Comparison of ENCODE assay signal across 2 cellular contexts in the genomic region with DNA sequence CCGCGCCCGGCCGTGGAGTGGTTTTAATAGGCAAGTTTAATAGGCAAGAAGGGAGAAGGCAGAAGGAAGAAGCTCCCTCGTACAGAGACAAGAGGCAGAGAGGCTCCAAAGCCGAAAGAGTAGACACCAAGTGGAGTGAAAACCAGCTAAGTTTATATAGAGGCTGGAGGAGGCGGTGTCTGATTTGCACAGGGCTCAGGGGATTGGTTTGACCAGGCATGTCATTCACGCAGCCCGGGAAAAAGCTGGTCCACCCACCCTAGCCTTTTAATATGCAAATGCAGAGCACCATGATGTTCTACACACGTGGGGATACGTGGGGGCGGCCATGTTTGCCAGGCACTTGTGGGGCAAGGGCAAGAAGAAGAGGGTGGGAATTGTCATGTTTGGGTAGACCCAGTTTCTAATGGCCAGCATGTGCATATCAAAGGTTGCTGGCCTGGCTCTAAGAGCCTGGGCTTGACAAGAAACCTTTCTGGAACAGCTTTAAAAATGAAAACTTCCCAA.
TF ChIP-seq lines count a peak whose summit lies in the region.

No MANE protein-coding gene starts in this region.

TF ChIP-seq in GM23338, 12 proteins besides CTCF, POLR2A, EP300 and RAD21 (continues in another document):
- TF ChIP-seq, protein P1, sequence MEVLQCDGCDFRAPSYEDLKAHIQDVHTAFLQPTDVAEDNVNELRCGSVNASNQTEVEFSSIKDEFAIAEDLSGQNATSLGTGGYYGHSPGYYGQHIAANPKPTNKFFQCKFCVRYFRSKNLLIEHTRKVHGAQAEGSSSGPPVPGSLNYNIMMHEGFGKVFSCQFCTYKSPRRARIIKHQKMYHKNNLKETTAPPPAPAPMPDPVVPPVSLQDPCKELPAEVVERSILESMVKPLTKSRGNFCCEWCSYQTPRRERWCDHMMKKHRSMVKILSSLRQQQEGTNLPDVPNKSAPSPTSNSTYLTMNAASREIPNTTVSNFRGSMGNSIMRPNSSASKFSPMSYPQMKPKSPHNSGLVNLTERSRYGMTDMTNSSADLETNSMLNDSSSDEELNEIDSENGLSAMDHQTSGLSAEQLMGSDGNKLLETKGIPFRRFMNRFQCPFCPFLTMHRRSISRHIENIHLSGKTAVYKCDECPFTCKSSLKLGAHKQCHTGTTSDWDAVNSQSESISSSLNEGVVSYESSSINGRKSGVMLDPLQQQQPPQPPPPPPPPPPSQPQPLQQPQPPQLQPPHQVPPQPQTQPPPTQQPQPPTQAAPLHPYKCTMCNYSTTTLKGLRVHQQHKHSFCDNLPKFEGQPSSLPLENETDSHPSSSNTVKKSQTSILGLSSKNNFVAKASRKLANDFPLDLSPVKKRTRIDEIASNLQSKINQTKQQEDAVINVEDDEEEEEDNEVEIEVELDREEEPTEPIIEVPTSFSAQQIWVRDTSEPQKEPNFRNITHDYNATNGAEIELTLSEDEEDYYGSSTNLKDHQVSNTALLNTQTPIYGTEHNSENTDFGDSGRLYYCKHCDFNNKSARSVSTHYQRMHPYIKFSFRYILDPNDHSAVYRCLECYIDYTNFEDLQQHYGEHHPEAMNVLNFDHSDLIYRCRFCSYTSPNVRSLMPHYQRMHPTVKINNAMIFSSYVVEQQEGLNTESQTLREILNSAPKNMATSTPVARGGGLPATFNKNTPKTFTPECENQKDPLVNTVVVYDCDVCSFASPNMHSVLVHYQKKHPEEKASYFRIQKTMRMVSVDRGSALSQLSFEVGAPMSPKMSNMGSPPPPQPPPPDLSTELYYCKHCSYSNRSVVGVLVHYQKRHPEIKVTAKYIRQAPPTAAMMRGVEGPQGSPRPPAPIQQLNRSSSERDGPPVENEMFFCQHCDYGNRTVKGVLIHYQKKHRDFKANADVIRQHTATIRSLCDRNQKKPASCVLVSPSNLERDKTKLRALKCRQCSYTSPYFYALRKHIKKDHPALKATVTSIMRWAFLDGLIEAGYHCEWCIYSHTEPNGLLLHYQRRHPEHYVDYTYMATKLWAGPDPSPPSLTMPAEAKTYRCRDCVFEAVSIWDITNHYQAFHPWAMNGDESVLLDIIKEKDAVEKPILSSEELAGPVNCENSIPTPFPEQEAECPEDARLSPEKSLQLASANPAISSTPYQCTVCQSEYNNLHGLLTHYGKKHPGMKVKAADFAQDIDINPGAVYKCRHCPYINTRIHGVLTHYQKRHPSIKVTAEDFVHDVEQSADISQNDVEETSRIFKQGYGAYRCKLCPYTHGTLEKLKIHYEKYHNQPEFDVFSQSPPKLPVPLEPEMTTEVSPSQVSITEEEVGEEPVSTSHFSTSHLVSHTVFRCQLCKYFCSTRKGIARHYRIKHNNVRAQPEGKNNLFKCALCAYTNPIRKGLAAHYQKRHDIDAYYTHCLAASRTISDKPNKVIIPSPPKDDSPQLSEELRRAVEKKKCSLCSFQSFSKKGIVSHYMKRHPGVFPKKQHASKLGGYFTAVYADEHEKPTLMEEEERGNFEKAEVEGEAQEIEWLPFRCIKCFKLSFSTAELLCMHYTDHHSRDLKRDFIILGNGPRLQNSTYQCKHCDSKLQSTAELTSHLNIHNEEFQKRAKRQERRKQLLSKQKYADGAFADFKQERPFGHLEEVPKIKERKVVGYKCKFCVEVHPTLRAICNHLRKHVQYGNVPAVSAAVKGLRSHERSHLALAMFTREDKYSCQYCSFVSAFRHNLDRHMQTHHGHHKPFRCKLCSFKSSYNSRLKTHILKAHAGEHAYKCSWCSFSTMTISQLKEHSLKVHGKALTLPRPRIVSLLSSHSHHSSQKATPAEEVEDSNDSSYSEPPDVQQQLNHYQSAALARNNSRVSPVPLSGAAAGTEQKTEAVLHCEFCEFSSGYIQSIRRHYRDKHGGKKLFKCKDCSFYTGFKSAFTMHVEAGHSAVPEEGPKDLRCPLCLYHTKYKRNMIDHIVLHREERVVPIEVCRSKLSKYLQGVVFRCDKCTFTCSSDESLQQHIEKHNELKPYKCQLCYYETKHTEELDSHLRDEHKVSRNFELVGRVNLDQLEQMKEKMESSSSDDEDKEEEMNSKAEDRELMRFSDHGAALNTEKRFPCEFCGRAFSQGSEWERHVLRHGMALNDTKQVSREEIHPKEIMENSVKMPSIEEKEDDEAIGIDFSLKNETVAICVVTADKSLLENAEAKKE (CRISPR knock-in tag; IDR thresholded peaks at IDR 0.05), result no peak
- TF ChIP-seq STAT1 (IDR thresholded peaks at IDR 0.05; ENCODE audit: unreplicated experiment) (no peak), ZNF114 (CRISPR knock-in tag; IDR thresholded peaks at IDR 0.05) (no peak), EZH2phosphoT487 (IDR thresholded peaks at IDR 0.05; ENCODE audit: unreplicated experiment) (no peak), ZNF331 (CRISPR knock-in tag; IDR thresholded peaks at IDR 0.05; ENCODE audit: low read depth) (no peak), NANOG (IDR thresholded peaks at IDR 0.05; ENCODE audit: borderline replicate concordance) (no peak), JUNB (IDR thresholded peaks at IDR 0.05; ENCODE audit: unreplicated experiment) (no peak), EZH2 (IDR thresholded peaks at IDR 0.05; ENCODE audit: low read depth, unreplicated experiment) (no peak), POLR2AphosphoS5 (IDR thresholded peaks at IDR 0.05; ENCODE audit: low read depth) (no peak), CREB1 (CRISPR knock-in tag; IDR thresholded peaks at IDR 0.05; ENCODE audit: low read depth) (no peak)
- TF ChIP-seq, protein P2, sequence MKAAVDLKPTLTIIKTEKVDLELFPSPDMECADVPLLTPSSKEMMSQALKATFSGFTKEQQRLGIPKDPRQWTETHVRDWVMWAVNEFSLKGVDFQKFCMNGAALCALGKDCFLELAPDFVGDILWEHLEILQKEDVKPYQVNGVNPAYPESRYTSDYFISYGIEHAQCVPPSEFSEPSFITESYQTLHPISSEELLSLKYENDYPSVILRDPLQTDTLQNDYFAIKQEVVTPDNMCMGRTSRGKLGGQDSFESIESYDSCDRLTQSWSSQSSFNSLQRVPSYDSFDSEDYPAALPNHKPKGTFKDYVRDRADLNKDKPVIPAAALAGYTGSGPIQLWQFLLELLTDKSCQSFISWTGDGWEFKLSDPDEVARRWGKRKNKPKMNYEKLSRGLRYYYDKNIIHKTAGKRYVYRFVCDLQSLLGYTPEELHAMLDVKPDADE (IDR thresholded peaks at IDR 0.05), result no peak

TF ChIP-seq in K562, 482 proteins besides CTCF, POLR2A, EP300 and RAD21:
- TF ChIP-seq BHLHE40 (IDR thresholded peaks at IDR 0.05; ENCODE audit: low read length) (no peak), PTBP1 (IDR thresholded peaks at IDR 0.05; ENCODE audit: low read depth, low read length) (no peak), TAF7 (tag; IDR thresholded peaks at IDR 0.05) (no peak), YY1 (IDR thresholded peaks at IDR 0.05; ENCODE audit: borderline replicate concordance in 1 of 3, control insufficient read depth in 1 of 3, extremely low read depth in 1 of 3, insufficient read depth in 3 of 3, insufficient read length in 1 of 3, insufficient replicate concordance in 2 of 3, low read depth in 1 of 3, low read length in 2 of 3) (peak in 2 of 3 experiments; percentile 57 to 73), ZZZ3 (IDR thresholded peaks at IDR 0.05) (no peak)
- TF ChIP-seq, protein P3, sequence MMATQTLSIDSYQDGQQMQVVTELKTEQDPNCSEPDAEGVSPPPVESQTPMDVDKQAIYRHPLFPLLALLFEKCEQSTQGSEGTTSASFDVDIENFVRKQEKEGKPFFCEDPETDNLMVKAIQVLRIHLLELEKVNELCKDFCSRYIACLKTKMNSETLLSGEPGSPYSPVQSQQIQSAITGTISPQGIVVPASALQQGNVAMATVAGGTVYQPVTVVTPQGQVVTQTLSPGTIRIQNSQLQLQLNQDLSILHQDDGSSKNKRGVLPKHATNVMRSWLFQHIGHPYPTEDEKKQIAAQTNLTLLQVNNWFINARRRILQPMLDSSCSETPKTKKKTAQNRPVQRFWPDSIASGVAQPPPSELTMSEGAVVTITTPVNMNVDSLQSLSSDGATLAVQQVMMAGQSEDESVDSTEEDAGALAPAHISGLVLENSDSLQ (IDR thresholded peaks at IDR 0.05), result peak; percentile 73
- TF ChIP-seq, protein P4, sequence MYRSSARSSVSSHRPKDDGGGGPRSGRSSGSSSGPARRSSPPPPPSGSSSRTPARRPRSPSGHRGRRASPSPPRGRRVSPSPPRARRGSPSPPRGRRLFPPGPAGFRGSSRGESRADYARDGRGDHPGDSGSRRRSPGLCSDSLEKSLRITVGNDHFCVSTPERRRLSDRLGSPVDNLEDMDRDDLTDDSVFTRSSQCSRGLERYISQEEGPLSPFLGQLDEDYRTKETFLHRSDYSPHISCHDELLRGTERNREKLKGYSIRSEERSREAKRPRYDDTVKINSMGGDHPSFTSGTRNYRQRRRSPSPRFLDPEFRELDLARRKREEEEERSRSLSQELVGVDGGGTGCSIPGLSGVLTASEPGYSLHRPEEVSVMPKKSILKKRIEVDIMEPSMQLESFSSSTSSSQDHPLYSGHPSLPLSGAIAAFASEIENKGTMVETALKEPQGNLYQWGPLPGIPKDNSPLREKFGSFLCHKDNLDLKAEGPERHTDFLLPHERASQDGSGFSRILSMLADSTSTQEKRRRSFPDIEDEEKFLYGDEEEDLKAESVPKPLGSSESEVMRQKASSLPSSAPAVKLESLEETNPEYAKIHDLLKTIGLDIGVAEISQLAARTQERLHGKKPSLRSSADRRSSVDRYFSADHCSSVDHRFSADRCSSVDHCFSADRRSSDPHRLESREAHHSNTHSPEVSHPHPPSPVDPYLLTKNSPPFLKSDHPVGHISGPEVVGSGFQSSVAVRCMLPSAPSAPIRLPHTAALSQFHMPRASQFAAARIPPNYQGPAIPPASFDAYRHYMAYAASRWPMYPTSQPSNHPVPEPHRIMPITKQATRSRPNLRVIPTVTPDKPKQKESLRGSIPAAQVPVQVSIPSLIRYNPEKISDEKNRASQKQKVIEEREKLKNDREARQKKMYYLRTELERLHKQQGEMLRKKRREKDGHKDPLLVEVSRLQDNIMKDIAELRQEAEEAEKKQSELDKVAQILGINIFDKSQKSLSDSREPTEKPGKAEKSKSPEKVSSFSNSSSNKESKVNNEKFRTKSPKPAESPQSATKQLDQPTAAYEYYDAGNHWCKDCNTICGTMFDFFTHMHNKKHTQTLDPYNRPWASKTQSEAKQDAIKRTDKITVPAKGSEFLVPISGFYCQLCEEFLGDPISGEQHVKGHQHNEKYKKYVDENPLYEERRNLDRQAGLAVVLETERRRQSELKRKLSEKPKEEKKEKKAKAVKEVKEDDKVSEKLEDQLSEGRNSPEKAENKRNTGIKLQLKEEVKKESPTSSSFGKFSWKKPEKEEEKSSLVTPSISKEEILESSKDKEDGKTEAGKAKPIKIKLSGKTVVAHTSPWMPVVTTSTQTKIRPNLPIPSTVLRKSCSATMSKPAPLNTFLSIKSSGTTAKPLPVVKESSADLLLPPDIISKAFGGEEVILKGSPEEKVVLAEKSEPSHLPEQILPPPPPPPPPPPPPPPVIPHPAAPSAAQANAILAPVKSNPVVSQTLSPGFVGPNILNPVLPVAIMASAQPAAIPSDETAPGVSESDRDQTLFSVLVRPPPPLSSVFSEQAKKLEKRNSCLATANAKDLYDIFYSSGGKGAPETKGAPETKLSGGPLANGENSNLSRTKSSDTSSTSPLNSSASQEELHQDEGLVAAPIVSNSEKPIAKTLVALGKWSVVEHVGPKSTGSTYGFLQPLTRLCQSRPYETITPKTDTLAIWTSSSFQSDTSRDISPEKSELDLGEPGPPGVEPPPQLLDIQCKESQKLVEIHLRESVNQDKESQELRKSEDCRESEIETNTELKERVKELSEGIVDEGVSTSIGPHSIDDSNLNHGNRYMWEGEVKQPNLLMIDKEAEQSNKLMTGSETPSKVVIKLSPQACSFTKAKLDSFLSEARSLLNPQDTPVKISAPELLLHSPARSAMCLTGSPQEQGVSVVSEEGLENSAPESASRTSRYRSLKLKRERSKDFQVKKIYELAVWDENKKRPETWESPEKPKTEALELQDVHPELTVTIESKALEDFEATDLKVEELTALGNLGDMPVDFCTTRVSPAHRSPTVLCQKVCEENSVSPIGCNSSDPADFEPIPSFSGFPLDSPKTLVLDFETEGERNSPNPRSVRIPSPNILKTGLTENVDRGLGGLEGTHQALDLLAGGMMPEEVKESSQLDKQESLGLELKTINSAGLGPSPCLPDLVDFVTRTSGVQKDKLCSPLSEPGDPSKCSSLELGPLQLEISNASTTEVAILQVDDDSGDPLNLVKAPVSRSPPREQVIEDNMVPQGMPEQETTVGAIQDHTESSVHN (IDR thresholded peaks at IDR 0.05; ENCODE audit: borderline replicate concordance in 1 of 2, low read depth in 1 of 2), result no peak
- TF ChIP-seq, protein P5, sequence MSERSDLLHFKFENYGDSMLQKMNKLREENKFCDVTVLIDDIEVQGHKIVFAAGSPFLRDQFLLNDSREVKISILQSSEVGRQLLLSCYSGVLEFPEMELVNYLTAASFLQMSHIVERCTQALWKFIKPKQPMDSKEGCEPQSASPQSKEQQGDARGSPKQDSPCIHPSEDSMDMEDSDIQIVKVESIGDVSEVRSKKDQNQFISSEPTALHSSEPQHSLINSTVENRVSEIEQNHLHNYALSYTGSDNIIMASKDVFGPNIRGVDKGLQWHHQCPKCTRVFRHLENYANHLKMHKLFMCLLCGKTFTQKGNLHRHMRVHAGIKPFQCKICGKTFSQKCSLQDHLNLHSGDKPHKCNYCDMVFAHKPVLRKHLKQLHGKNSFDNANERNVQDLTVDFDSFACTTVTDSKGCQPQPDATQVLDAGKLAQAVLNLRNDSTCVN (CRISPR knock-in tag; IDR thresholded peaks at IDR 0.05), result no peak
